Comparison of ENCODE assay signal across 1 cellular context in the genomic region with DNA sequence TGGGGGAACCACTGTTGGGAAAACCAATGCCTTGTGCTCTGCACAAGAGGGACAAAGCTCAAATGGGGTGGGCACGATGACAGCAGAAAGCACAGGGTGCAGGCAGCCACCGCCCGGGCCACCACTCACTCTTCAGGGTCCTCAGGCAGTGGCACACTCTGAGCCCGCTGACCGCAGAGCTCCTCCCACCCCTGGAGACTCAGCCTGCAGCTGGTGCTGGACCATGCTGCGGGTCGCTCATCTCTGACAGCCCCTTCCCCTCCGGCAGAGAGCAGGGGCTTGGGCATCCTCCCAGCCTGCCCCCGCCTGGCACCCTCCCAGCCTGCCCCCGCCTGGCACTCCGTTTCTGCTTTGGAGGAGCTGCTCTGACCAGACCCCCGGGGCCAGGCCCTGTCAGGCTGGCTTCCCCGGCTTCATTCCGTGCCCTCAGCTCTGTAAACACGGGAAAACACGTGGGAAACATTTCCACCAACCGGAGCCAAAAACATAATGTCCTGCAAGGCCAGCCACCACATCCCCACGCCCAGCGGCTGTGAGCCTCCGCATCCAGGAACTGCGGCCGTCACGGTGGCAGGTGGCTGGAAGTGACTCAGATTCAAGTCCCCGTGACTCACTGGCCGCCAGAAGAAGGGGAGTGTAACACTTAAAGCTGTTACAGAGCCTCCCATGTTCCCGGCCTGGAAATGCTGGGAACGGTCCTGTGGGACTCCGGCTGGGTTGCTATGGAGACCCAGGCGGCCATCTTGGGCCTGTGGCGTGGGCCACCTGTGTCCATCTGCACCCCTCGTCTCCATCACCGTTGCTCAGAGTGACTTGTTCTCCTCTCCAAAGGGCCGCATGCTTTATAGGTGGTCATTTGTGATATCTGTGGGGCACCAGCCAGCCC.
A peak's percentile ranks its signal among the peaks of the same experiment; 100 is the strongest.
TF ChIP-seq lines count a peak whose summit lies in the region.

No MANE protein-coding gene starts in this region.

TF ChIP-seq in HepG2, 621 proteins besides CTCF, POLR2A, EP300 and RAD21 (continued from another document and continues in another):
- TF ChIP-seq MEF2D (CRISPR knock-in tag; IDR thresholded peaks at IDR 0.05), result no peak
- TF ChIP-seq, protein P1, sequence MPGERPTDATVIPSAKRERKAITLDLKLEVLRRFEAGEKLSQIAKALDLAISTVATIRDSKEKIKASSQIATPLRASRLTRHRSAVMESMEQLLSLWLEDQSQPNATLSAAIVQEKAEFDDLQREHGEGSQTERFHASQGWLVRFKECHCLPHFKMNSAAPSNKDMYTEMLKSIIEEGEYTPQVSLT (CRISPR knock-in tag; IDR thresholded peaks at IDR 0.05; ENCODE audit: borderline replicate concordance, low read depth), result no peak
- TF ChIP-seq, protein P2, sequence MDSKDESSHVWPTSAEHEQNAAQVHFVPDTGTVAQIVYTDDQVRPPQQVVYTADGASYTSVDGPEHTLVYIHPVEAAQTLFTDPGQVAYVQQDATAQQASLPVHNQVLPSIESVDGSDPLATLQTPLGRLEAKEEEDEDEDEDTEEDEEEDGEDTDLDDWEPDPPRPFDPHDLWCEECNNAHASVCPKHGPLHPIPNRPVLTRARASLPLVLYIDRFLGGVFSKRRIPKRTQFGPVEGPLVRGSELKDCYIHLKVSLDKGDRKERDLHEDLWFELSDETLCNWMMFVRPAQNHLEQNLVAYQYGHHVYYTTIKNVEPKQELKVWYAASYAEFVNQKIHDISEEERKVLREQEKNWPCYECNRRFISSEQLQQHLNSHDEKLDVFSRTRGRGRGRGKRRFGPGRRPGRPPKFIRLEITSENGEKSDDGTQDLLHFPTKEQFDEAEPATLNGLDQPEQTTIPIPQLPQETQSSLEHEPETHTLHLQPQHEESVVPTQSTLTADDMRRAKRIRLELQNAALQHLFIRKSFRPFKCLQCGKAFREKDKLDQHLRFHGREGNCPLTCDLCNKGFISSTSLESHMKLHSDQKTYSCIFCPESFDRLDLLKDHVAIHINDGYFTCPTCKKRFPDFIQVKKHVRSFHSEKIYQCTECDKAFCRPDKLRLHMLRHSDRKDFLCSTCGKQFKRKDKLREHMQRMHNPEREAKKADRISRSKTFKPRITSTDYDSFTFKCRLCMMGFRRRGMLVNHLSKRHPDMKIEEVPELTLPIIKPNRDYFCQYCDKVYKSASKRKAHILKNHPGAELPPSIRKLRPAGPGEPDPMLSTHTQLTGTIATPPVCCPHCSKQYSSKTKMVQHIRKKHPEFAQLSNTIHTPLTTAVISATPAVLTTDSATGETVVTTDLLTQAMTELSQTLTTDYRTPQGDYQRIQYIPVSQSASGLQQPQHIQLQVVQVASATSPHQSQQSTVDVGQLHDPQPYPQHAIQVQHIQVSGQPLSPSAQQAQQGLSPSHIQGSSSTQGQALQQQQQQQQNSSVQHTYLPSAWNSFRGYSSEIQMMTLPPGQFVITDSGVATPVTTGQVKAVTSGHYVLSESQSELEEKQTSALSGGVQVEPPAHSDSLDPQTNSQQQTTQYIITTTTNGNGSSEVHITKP (CRISPR knock-in tag; IDR thresholded peaks at IDR 0.05; ENCODE audit: low read depth), result no peak
- no peak for TF ChIP-seq ZBTB34 (CRISPR knock-in tag; IDR thresholded peaks at IDR 0.05)
- TF ChIP-seq ZFP82 (CRISPR knock-in tag; IDR thresholded peaks at IDR 0.05; ENCODE audit: borderline replicate concordance), result no peak
- no peak for TF ChIP-seq ZBTB38 (CRISPR knock-in tag; IDR thresholded peaks at IDR 0.05)
- no peak for TF ChIP-seq TCF12 (IDR thresholded peaks at IDR 0.05)
- TF ChIP-seq TCF12 (CRISPR knock-in tag; IDR thresholded peaks at IDR 0.05), result no peak
- 0 out of 2 replicates have a peak, but pooled peaks have one; percentile 67 for TF ChIP-seq KLF13 (CRISPR knock-in tag; IDR thresholded peaks at IDR 0.05)
- TF ChIP-seq, protein P3, sequence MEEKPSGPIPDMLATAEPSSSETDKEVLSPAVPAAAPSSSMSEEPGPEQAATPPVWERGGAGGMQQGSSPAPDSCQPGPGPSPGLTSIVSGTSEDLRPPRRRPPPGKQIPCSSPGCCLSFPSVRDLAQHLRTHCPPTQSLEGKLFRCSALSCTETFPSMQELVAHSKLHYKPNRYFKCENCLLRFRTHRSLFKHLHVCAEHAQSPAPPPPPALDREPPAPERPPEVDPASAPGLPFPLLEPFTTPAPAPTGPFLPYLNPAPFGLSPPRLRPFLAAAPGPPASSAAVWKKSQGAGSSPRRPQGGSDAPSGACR (CRISPR knock-in tag; IDR thresholded peaks at IDR 0.05), result no peak
- no peak for TF ChIP-seq ZBTB2 (CRISPR knock-in tag; IDR thresholded peaks at IDR 0.05; ENCODE audit: low read depth)
- no peak for TF ChIP-seq ARNT2 (CRISPR knock-in tag; IDR thresholded peaks at IDR 0.05; ENCODE audit: low read depth)
- TF ChIP-seq EZH2 (conservative IDR thresholded peaks at IDR 0.05; ENCODE audit: low read depth, low read length), result 0 out of 2 replicates have a peak, but pooled peaks have one; percentile 47
- no peak for TF ChIP-seq RNF2 (conservative IDR thresholded peaks at IDR 0.05; ENCODE audit: low read depth)
- no peak for TF ChIP-seq ZBTB3 (CRISPR knock-in tag; IDR thresholded peaks at IDR 0.05; ENCODE audit: borderline replicate concordance, low read depth)
- TF ChIP-seq TOPORS (CRISPR knock-in tag; IDR thresholded peaks at IDR 0.05), result no peak
- TF ChIP-seq ARID5B (CRISPR knock-in tag; IDR thresholded peaks at IDR 0.05), result no peak
- TF ChIP-seq REL (CRISPR knock-in tag; conservative IDR thresholded peaks at IDR 0.05), result no peak
- peak; percentile 47; the same call in 1 of the 2 replicates for TF ChIP-seq RFX1 (IDR thresholded peaks at IDR 0.05)
- no peak for TF ChIP-seq CBX1 (IDR thresholded peaks at IDR 0.05; ENCODE audit: low read depth)
- TF ChIP-seq ZNF687 (CRISPR knock-in tag; IDR thresholded peaks at IDR 0.05), result peak; percentile 45
- no peak for TF ChIP-seq NR3C1 (CRISPR knock-in tag; IDR thresholded peaks at IDR 0.05)
- no peak for TF ChIP-seq TBX3 (IDR thresholded peaks at IDR 0.05; ENCODE audit: borderline replicate concordance)
- no peak for TF ChIP-seq MIER2 (CRISPR knock-in tag; IDR thresholded peaks at IDR 0.05)
- TF ChIP-seq JUNB (CRISPR knock-in tag; IDR thresholded peaks at IDR 0.05; ENCODE audit: borderline replicate concordance), result no peak
- no peak for TF ChIP-seq ZUFSP (CRISPR knock-in tag; IDR thresholded peaks at IDR 0.05; ENCODE audit: borderline replicate concordance)
- TF ChIP-seq BCLAF1 (IDR thresholded peaks at IDR 0.05), result no peak
- TF ChIP-seq SNAPC5 (CRISPR knock-in tag; IDR thresholded peaks at IDR 0.05; ENCODE audit: borderline replicate concordance), result no peak
- no peak for TF ChIP-seq HMG20B (CRISPR knock-in tag; conservative IDR thresholded peaks at IDR 0.05)
- no peak for TF ChIP-seq ZZZ3 (CRISPR knock-in tag; IDR thresholded peaks at IDR 0.05; ENCODE audit: borderline replicate concordance)
